1 cellular context compared by ENCODE assay signal in genomic region chr15:99966815-99967214, GRCh38.
TF ChIP-seq lines count a peak whose summit lies in the region.

No MANE protein-coding gene starts in this region.

TF ChIP-seq in K562, 482 proteins besides CTCF, POLR2A, EP300 and RAD21 (continued from another document):
- TF ChIP-seq PBX2 (CRISPR knock-in tag; IDR thresholded peaks at IDR 0.05; ENCODE audit: low read depth) (no peak), PBX2 (tag; conservative IDR thresholded peaks at IDR 0.05; ENCODE audit: low read depth) (0 out of 2 replicates have a peak, but pooled peaks have one; percentile 14), MEIS2 (IDR thresholded peaks at IDR 0.05; ENCODE audit: partially characterized antibody) (peak; percentile 19), CEBPB (tag; IDR thresholded peaks at IDR 0.05) (0 out of 2 replicates have a peak, but pooled peaks have one; percentile 24)
